Comparison of ENCODE assay signal across 14 cellular contexts in the genomic region with DNA sequence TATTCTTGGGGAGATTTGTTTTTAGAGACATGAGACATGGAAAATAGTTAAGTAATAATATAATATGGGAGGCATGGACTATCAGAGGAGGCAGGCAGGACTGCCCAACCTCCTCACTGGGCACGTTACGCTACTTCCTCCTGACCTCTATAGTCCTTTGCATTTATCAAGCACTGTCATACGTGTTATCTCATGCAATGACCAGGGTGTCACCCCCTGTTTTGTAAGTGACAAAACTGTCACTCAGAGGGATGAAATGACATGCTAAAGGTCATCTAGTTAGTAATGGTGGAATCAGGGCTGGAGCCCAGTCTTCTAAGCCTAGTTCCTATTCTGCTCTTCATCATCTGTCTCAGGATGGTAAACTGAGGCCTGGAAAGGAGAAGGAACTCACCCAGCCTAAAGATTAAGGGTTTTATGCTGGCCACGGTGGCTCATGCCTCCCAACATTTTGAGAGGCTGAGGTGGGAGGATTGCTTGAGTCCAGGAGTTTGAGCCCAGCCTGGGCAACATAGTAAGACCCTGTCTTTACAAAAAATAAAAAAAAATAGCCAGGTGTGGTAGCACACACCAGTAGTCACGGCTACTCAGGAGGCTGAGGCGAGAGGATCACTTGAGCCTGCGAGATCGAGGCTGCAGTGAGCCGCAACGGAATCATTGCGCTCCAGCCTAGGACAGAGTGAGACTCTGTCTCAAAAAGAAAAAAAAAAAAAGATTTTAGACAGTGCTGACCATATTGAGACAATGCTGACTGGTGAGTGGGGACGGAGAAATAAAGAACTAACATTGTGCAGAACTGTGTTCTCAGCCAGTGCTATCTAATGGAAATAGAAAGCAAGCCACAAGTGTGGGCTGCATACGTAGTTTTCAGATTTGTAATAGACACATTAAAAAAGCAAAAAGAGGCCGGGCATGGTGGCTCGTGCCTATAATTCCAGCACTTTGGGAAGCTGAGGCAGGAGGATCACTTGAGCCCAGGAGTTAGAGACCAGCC.
DNase-seq lines count a peak whose midpoint lies in the region; ATAC-seq and TF ChIP-seq lines count a peak whose summit lies in the region.
"Had no signal": no experiment of that assay in that cellular context is flagged by ENCODE, and none has a peak within 500 bp of the region (broad histone marks: within the 10 kb centered on the region; RNA-seq: fewer than 3 reads in every experiment).

No MANE protein-coding gene starts in this region.

- H3K27me3 ChIP-seq in HUES64 (ENCODE audit: insufficient read depth, low read length) (no peaks in the 10 kb centered on the region), spleen (replicated peaks in 1 of 7) (no peaks in the 10 kb centered on the region), left lung (no peaks in the 10 kb centered on the region)
- H3K27me3 ChIP-seq: right lobe of liver had no signal

- H3K4me3 Mint-ChIP-seq in central memory CD8-positive, alpha-beta T cell: no peak overlapping the region

- no peak overlapping the region for H3K4me3 ChIP-seq in HUES64 (ENCODE audit: low read length)
- H3K4me3 ChIP-seq in spleen: peak overlapping the region in 7 of 8 donors; percentile 8 to 63 (median 24)
- no peak overlapping the region for H3K4me3 ChIP-seq in left lung
- H3K4me3 ChIP-seq: right lobe of liver had no signal

- no peak for DNase-seq in central memory CD8-positive, alpha-beta T cell (ENCODE audit: low spot score in 2 of 2)
- DNase-seq in spleen (no peak), A172 (ENCODE audit: low spot score) (no peak), left lung (no peak)
- DNase-seq: activated CD4-positive, alpha-beta T cell treated with anti-CD3 and anti-CD28 coated beads, Interleukin-2, amount 50 U/mL, for 4 hours; amniotic stem cell; HCEC 1CT; MV-4-11; NCI-H69; right lobe of liver; SW 1271 had no signal

- H3K36me3 Mint-ChIP-seq in central memory CD8-positive, alpha-beta T cell (ENCODE audit: insufficient read depth): peaks cover 5% of the 10 kb centered on the region

- ATAC-seq in GM18505 (IDR thresholded peaks at IDR 0.05; ENCODE audit: unreplicated experiment): no peak
- ATAC-seq in central memory CD8-positive, alpha-beta T cell (replicated peaks; ENCODE audit: extremely low read depth, poor library complexity, severe bottlenecking): no peak
- ATAC-seq in GM18520 (IDR thresholded peaks at IDR 0.05; ENCODE audit: unreplicated experiment): no peak
- no peak for ATAC-seq in left lung

- peaks cover 59% of the 10 kb centered on the region for H3K4me1 Mint-ChIP-seq in central memory CD8-positive, alpha-beta T cell

- peak overlapping the region; percentile 88; the same call in 1 of the 2 replicates for H3K27ac ChIP-seq in HUES64 (ENCODE audit: low read depth, low read length)
- peak overlapping the region; percentile 40 to 91 (median 84) for H3K27ac ChIP-seq in spleen
- no peak overlapping the region for H3K27ac ChIP-seq in left lung
- H3K27ac ChIP-seq: right lobe of liver had no signal

- intact Hi-C loops in spleen (cut with DNase I; ENCODE audit: low total_unique reads): no loop called here
- intact Hi-C loops in left lung (cut with DNase I): no loop called here

- H3K4me1 ChIP-seq in HUES64 (ENCODE audit: insufficient read depth, low read length) (peaks cover 46% of the 10 kb centered on the region), spleen (peaks cover 7 to 100% (median 74%) of the 10 kb centered on the region in 6 donors), left lung (peaks cover 0 to 36% of the 10 kb centered on the region in 2 donors)

- peaks cover 10% of the 10 kb centered on the region for H3K36me3 ChIP-seq in HUES64 (ENCODE audit: insufficient read depth, low read length)
- peaks cover 0 to 18% (median 0%) of the 10 kb centered on the region in 6 donors for H3K36me3 ChIP-seq in spleen
- no peaks in the 10 kb centered on the region for H3K36me3 ChIP-seq in left lung
- H3K36me3 ChIP-seq: right lobe of liver had no signal

- WGBS in HUES64: 94% methylated on average over 15 of the region's 15 CpGs
- 64 to 72% (median 69%) methylated on average over 15 of the region's 15 CpGs for WGBS in spleen, 5 donors

- peak overlapping the region; percentile 83 for H3K27ac Mint-ChIP-seq in central memory CD8-positive, alpha-beta T cell (ENCODE audit: low read depth)

- H3K27me3 Mint-ChIP-seq in central memory CD8-positive, alpha-beta T cell: no peaks in the 10 kb centered on the region

- no peak overlapping the region for H3K9ac ChIP-seq in HUES64 (ENCODE audit: low read depth, low read length)

- H3K9me3 Mint-ChIP-seq in central memory CD8-positive, alpha-beta T cell: no peaks in the 10 kb centered on the region

- no peaks in the 10 kb centered on the region for H3K9me3 ChIP-seq in HUES64 (ENCODE audit: insufficient read depth, low read depth, low read length)
- no peaks in the 10 kb centered on the region for H3K9me3 ChIP-seq in spleen
- no peaks in the 10 kb centered on the region for H3K9me3 ChIP-seq in left lung
- H3K9me3 ChIP-seq: right lobe of liver had no signal

- no peak for TF ChIP-seq CTCF in spleen (IDR thresholded peaks at IDR 0.05 in 8 of 11, conservative IDR thresholded peaks at IDR 0.05 in 3 of 11)
- no peak for TF ChIP-seq CTCF in left lung (IDR thresholded peaks at IDR 0.05)

- TF ChIP-seq POLR2A in GM18505 (IDR thresholded peaks at IDR 0.05; ENCODE audit: borderline replicate concordance, extremely low read depth, insufficient read depth, insufficient read length) (peak; percentile 15), spleen (IDR thresholded peaks at IDR 0.05) (peak in 1 of 3 donors; percentile 2)

Comparison
In these comparisons a context has a peak if more than half of its experiments do, and no peak if none do; other contexts are left out.
1. H3K27ac ChIP-seq: peak in HUES64 (single experiment) and spleen (8 of 8); none in left lung (0 of 2).
2. H3K4me3 ChIP-seq: peak in spleen (7 of 8); none in HUES64 (single experiment) and left lung (0 of 2).